In genomic region chr6:20403766-20404640, GRCh38 we compare ENCODE assay signal across 8 cellular contexts. TPM values are rescaled to one million over a fixed set of nuclear protein-coding genes. Genes with fewer than 3 reads are reported as not detected.
DNase-seq lines count a peak whose midpoint lies in the region; ATAC-seq, FAIRE-seq and TF ChIP-seq lines count a peak whose summit lies in the region.

No MANE protein-coding gene starts in this region.

- TF ChIP-seq CTCF in GM12875 (IDR thresholded peaks at IDR 0.05; ENCODE audit: borderline replicate concordance, insufficient read depth, low read depth, low read length) (no peak), Panc1 (IDR thresholded peaks at IDR 0.05) (no peak), osteocyte (IDR thresholded peaks at IDR 0.05) (no peak), type B pancreatic cell (conservative IDR thresholded peaks at IDR 0.05) (no peak)

- H3K27ac Mint-ChIP-seq in osteocyte (ENCODE audit: unreplicated experiment) (peak overlapping the region; percentile 88), type B pancreatic cell (peak overlapping the region; percentile 97)

- intact Hi-C loops in Panc1 (cut with micrococcal nuclease; ENCODE audit: unreplicated experiment) = loop anchor here (1.0 to 5.0 kb wide), 2 partner anchors 112 to 124 kb away; no protein-coding TSS in a partner anchor

- peak overlapping the region; percentile 92 for H3K4me3 Mint-ChIP-seq in osteocyte (ENCODE audit: unreplicated experiment)
- peak overlapping the region; percentile 94 for H3K4me3 Mint-ChIP-seq in type B pancreatic cell

- no peaks in the 10 kb centered on the region for H3K9me3 ChIP-seq in Panc1 (ENCODE audit: control insufficient read depth, insufficient read depth, low read depth, low read length)

- CTCF ChIA-PET in Panc1 (lab: Charles Lee) = interaction anchor here (0.6 to 1.0 kb wide), 4 partner anchors 45 to 160 kb away, joined by 3 to 22 read pairs (median 6); no protein-coding TSS in a partner anchor

- no TSS peak for BruUV-seq in Panc1 (replicated peaks; lab: Mats Ljungman, UMichigan)

- H3K27me3 Mint-ChIP-seq in osteocyte (ENCODE audit: unreplicated experiment) (no peaks in the 10 kb centered on the region), type B pancreatic cell (no peaks in the 10 kb centered on the region)

- H3K4me3 ChIP-seq in GM12875 (ENCODE audit: low read depth, low read length) = peak overlapping the region; percentile 58
- peak overlapping the region; percentile 94 to 97 for H3K4me3 ChIP-seq in Panc1 (ENCODE audit: low read depth in 2 of 2, low read length in 2 of 2)

- peaks cover 19% of the 10 kb centered on the region for H3K4me1 Mint-ChIP-seq in osteocyte (ENCODE audit: unreplicated experiment)
- peaks cover 16% of the 10 kb centered on the region for H3K4me1 Mint-ChIP-seq in type B pancreatic cell (ENCODE audit: unreplicated experiment)

- FAIRE-seq in HTR-8/SVneo (lab: Jason Lieb, UNC) = no peak

- peak; percentile 3 for ATAC-seq in HG03354 (IDR thresholded peaks at IDR 0.05; ENCODE audit: poor library complexity, severe bottlenecking, unreplicated experiment)
- ATAC-seq in Panc1 = no peak

- H3K27ac ChIP-seq in Panc1 (ENCODE audit: low read length) = peak overlapping the region; percentile 99

- H3K36me3 Mint-ChIP-seq in osteocyte (ENCODE audit: unreplicated experiment) = no peaks in the 10 kb centered on the region
- H3K36me3 Mint-ChIP-seq in type B pancreatic cell = peaks cover 14% of the 10 kb centered on the region

- peaks cover 10% of the 10 kb centered on the region; the same call in 1 of the 2 replicates for H3K4me1 ChIP-seq in Panc1 (ENCODE audit: control insufficient read depth, insufficient read depth, low read length)

- POLR2A ChIA-PET in Panc1 (lab: Charles Lee) = interaction anchor here (0.6 to 1.7 kb wide), 3 partner anchors 10 to 344 kb away, joined by 3 to 7 read pairs (median 6); no protein-coding TSS in a partner anchor

- peak; percentile 4 for DNase-seq in Panc1 (ENCODE audit: low read depth, low spot score)
- DNase-seq in activated T-helper 1 cell treated with Interleukin-2 at 50 U/mL for 16 hours (ENCODE audit: low read depth) = peak; percentile 55
- peak; percentile 42 for DNase-seq in fibroblast of peridontal ligament (ENCODE audit: extremely low read depth)
- DNase-seq in osteocyte (ENCODE audit: extremely low spot score, unreplicated experiment) = no peak
- DNase-seq in type B pancreatic cell (ENCODE audit: extremely low spot score, unreplicated experiment) = peak; percentile 73
- DNase-seq in HTR-8/SVneo (ENCODE audit: insufficient read length, low spot score) = no peak

- in situ Hi-C loops in Panc1 (cut with HindIII; ENCODE audit: low pct_unique_long_range_greater_than_20kb, low sequenced_read_pairs) = no loop called here

- no peaks in the 10 kb centered on the region for H3K27me3 ChIP-seq in Panc1 (ENCODE audit: control insufficient read depth, insufficient read depth, low read length)

- H3K9me3 Mint-ChIP-seq in osteocyte (ENCODE audit: unreplicated experiment) (no peaks in the 10 kb centered on the region), type B pancreatic cell (no peaks in the 10 kb centered on the region)

- H3K36me3 ChIP-seq in Panc1 (ENCODE audit: control insufficient read depth, insufficient read depth, low read length) = peaks cover 26% of the 10 kb centered on the region

RNA-seq across cellular contexts. Expression of gene E2F3, which starts 2.3 kb away (rescaled TPM):
- 31.0 TPM for total RNA-seq in Panc1 (2021; ENCODE audit: unreplicated experiment)
- polyA plus RNA-seq in Panc1 (2012; ENCODE audit: insufficient read length) = 13.1 TPM
- 12.0 and 12.1 TPM in 2 replicates for total RNA-seq in osteocyte
- 13.7 and 21.0 TPM in 2 replicates for total RNA-seq in type B pancreatic cell (ENCODE audit: low replicate concordance)

Comparison
In these comparisons a context has a peak if more than half of its experiments do, and no peak if none do; other contexts are left out.
1. DNase-seq: peak in Panc1 (single experiment), activated T-helper 1 cell treated with Interleukin-2 at 50 U/mL for 16 hours (single experiment), fibroblast of peridontal ligament (single experiment) and type B pancreatic cell (single experiment); none in osteocyte (single experiment) and HTR-8/SVneo (single experiment).